ENCODE assay signal across 24 cellular contexts in the genomic region with DNA sequence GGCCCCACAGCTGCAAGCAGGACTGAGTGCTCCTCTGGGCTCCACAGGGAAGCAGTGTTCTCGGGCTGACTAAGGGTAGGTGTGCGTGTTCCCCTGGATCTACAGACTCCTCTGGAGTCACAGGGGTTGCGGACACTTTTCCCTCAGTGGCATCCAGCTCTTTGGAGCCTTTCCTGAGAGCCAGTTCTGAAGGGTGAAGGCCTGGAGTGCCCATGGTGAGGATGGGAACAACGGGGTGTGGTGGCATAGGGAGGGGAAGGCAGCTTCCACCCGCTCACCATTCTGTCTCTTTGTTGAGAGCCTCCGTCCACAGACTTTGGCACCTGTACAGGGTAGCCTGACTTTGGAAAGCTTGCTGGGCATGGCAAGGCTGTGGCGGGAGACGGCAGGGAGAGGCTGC.
"Had no signal": no experiment of that assay in that cellular context is flagged by ENCODE, and none has a peak within 500 bp of the region (broad histone marks: within the 10 kb centered on the region; RNA-seq: fewer than 3 reads in every experiment).

No MANE protein-coding gene starts in this region.

- H3K27ac Mint-ChIP-seq: naive thymus-derived CD8-positive, alpha-beta T cell had no signal

- H3K27me3 Mint-ChIP-seq: stimulated activated naive CD8-positive, alpha-beta T cell treated with anti-CD3 and anti-CD28 coated beads, Interleukin-15, amount 100 ng/mL, for 72 hours had no signal

- H3K36me3 ChIP-seq: esophagus squamous epithelium, heart right ventricle, left lung, sigmoid colon, thyroid gland had no signal

- H3K4me3 ChIP-seq: coronary artery, esophagus squamous epithelium, heart right ventricle, left lung, psoas muscle, sigmoid colon, thyroid gland had no signal

- H3K36me3 Mint-ChIP-seq: naive thymus-derived CD8-positive, alpha-beta T cell had no signal

- ATAC-seq: left cardiac atrium; left lung; naive thymus-derived CD8-positive, alpha-beta T cell; psoas muscle; stimulated activated naive CD8-positive, alpha-beta T cell treated with anti-CD3 and anti-CD28 coated beads, Interleukin-15, amount 100 ng/mL, for 72 hours had no signal

- DNase-seq: dermis blood vessel endothelial cell; effector memory CD4-positive, alpha-beta T cell; erythroblast; esophagus squamous epithelium; foreskin melanocyte; glutamatergic neuron; heart right ventricle; hippocampal formation; left cardiac atrium; left lung; mesendoderm; psoas muscle; right cardiac atrium; sigmoid colon; stimulated activated CD4-positive, alpha-beta T cell treated with anti-CD3 and anti-CD28 coated beads, Interleukin-15, amount 100 ng/mL, for 24 hours; stimulated activated CD4-positive, alpha-beta T cell treated with anti-CD3 and anti-CD28 coated beads, Interleukin-4, amount 100 ng/mL, for 1 hour; stimulated activated CD8-positive, alpha-beta memory T cell treated with anti-CD3 and anti-CD28 coated beads, Interleukin-4, amount 100 ng/mL, for 48 hours; stimulated activated naive CD4-positive, alpha-beta T cell; stimulated activated naive CD8-positive, alpha-beta T cell treated with anti-CD3 and anti-CD28 coated beads, Interleukin-15, amount 100 ng/mL, for 72 hours; thyroid gland; trophoblast cell had no signal

- H3K4me1 Mint-ChIP-seq: naive thymus-derived CD8-positive, alpha-beta T cell; stimulated activated naive CD8-positive, alpha-beta T cell treated with anti-CD3 and anti-CD28 coated beads, Interleukin-15, amount 100 ng/mL, for 72 hours had no signal

- H3K4me1 ChIP-seq: esophagus squamous epithelium, heart right ventricle, left lung, psoas muscle, sigmoid colon, thyroid gland had no signal

- H3K9me3 ChIP-seq: esophagus squamous epithelium, heart right ventricle, left lung, psoas muscle, sigmoid colon, thyroid gland had no signal

- H3K9me3 Mint-ChIP-seq: naive thymus-derived CD8-positive, alpha-beta T cell; neural crest cell; stimulated activated naive CD8-positive, alpha-beta T cell treated with anti-CD3 and anti-CD28 coated beads, Interleukin-15, amount 100 ng/mL, for 72 hours had no signal

- H3K4me3 Mint-ChIP-seq: naive thymus-derived CD8-positive, alpha-beta T cell; neural crest cell; stimulated activated naive CD8-positive, alpha-beta T cell treated with anti-CD3 and anti-CD28 coated beads, Interleukin-15, amount 100 ng/mL, for 72 hours had no signal

- H3K27me3 ChIP-seq: left lung, thyroid gland had no signal

- H3K27ac ChIP-seq: coronary artery, esophagus squamous epithelium, heart right ventricle, left lung, psoas muscle, sigmoid colon, thyroid gland had no signal
